Comparison of ENCODE assay signal across 12 cellular contexts in genomic region chr18:29181151-29181901, GRCh38.
DNase-seq lines count a peak whose midpoint lies in the region; ATAC-seq and TF ChIP-seq lines count a peak whose summit lies in the region.
"Had no signal": no experiment of that assay in that cellular context is flagged by ENCODE, and none has a peak within 500 bp of the region (broad histone marks: within the 10 kb centered on the region; RNA-seq: fewer than 3 reads in every experiment).

No MANE protein-coding gene starts in this region.

- WGBS in heart left ventricle, 4 donors: 44 to 61% (median 51%) methylated on average over 3 of the region's 3 CpGs

- H3K27me3 ChIP-seq in heart left ventricle: no peaks in the 10 kb centered on the region
- no peaks in the 10 kb centered on the region for H3K27me3 ChIP-seq in rectal smooth muscle tissue (ENCODE audit: control insufficient read depth, insufficient read depth, low read length)

- no peaks in the 10 kb centered on the region for H3K36me3 Mint-ChIP-seq in CD14-positive monocyte

- no peak overlapping the region for H3K27ac Mint-ChIP-seq in CD14-positive monocyte

- H3K27ac ChIP-seq in heart left ventricle: peak overlapping the region in 9 of 12 donors; percentile 17 to 75 (median 47)
- H3K27ac ChIP-seq in rectal smooth muscle tissue (ENCODE audit: low read depth, low read length): peak overlapping the region; percentile 78

- peak; percentile 61 to 92 (median 68) for ATAC-seq in heart left ventricle

- H3K4me1 ChIP-seq in heart left ventricle (peaks cover 0 to 6% (median 0%) of the 10 kb centered on the region in 12 donors), rectal smooth muscle tissue (ENCODE audit: control insufficient read depth, insufficient read depth, low read length) (peaks cover 10% of the 10 kb centered on the region)

- no peak overlapping the region for H3K4me3 Mint-ChIP-seq in CD14-positive monocyte

- no peak for TF ChIP-seq POLR2A in heart left ventricle (IDR thresholded peaks at IDR 0.05)

- H3K9ac ChIP-seq in rectal smooth muscle tissue (ENCODE audit: low read length): no peak overlapping the region

- H3K9me3 ChIP-seq in heart left ventricle: no peaks in the 10 kb centered on the region

- DNase-seq in Daoy (ENCODE audit: low read depth) (peak; percentile 53), amniotic stem cell (lab: John Stamatoyannopoulos, UW) (peak; percentile 83), heart left ventricle (peak in 1 of 5 donors; percentile 23), NCI-H774 (lab: John Stamatoyannopoulos, UW) (no peak), SW480 (ENCODE audit: low spot score) (no peak), CD14-positive monocyte (ENCODE audit: low spot score) (no peak)
- DNase-seq in effector CD4-positive, alpha-beta T cell: no peak
- DNase-seq: DMS153; islet precursor cell; Kasumi-1; stimulated activated CD4-positive, alpha-beta T cell treated with anti-CD3 and anti-CD28 coated beads, Interleukin-15, amount 100 ng/mL, for 24 hours had no signal

- H3K36me3 ChIP-seq in heart left ventricle: no peaks in the 10 kb centered on the region
- no peaks in the 10 kb centered on the region for H3K36me3 ChIP-seq in rectal smooth muscle tissue (ENCODE audit: control insufficient read depth, insufficient read depth, low read length)

- H3K27me3 Mint-ChIP-seq in CD14-positive monocyte (ENCODE audit: low read depth in 3 of 3): no peaks in the 10 kb centered on the region

- intact Hi-C loops in heart left ventricle (cut with DNase I): no loop called here
- intact Hi-C loops in CD14-positive monocyte (cut with micrococcal nuclease): no loop called here

- H3K4me1 Mint-ChIP-seq in CD14-positive monocyte: no peaks in the 10 kb centered on the region

- TF ChIP-seq CTCF in heart left ventricle (IDR thresholded peaks at IDR 0.05) (no peak), CD14-positive monocyte (IDR thresholded peaks at IDR 0.05) (no peak)

- peaks cover 0 to 5% (median 2%) of the 10 kb centered on the region in 7 donors for H3K9me3 Mint-ChIP-seq in CD14-positive monocyte

- H3K4me3 ChIP-seq in heart left ventricle: no peak overlapping the region
- no peak overlapping the region for H3K4me3 ChIP-seq in rectal smooth muscle tissue (ENCODE audit: low read length)

Comparison
In these comparisons a context has a peak if more than half of its experiments do, and no peak if none do; other contexts are left out.
1. DNase-seq: peak in Daoy (single experiment) and amniotic stem cell (single experiment); none in NCI-H774 (single experiment), SW480 (single experiment), CD14-positive monocyte (single experiment) and effector CD4-positive, alpha-beta T cell (single experiment).